25 cellular contexts compared by ENCODE assay signal in genomic region chr11:1508986-1509385, GRCh38. TPM values are rescaled to one million over a fixed set of nuclear protein-coding genes. Genes with fewer than 3 reads are reported as not detected.
A peak's percentile ranks its signal among the peaks of the same experiment; 100 is the strongest.
DNase-seq lines count a peak whose midpoint lies in the region; ATAC-seq and TF ChIP-seq lines count a peak whose summit lies in the region.
"Had no signal": no experiment of that assay in that cellular context is flagged by ENCODE, and none has a peak within 500 bp of the region (broad histone marks: within the 10 kb centered on the region; RNA-seq: fewer than 3 reads in every experiment).

No MANE protein-coding gene starts in this region.

- no peak for DNase-seq in MCF 10A (ENCODE audit: unreplicated experiment)
- no peak for DNase-seq in breast epithelium (ENCODE audit: low spot score in 2 of 2)
- no peak for DNase-seq in coronary artery (ENCODE audit: low spot score)
- DNase-seq in natural killer cell = no peak
- DNase-seq in tibial nerve (ENCODE audit: low spot score in 2 of 2) = no peak
- no peak for DNase-seq in NCI-H1092 treated with DMSO at 0.1 percent for 48 hours (lab: John Stamatoyannopoulos, UW)
- no peak for DNase-seq in NCI-H69 (lab: John Stamatoyannopoulos, UW)
- no peak for DNase-seq in A673 (ENCODE audit: low spot score)
- DNase-seq: activated CD4-positive, alpha-beta T cell treated with anti-CD3 and anti-CD28 coated beads for 4 hours; activated CD8-positive, alpha-beta memory T cell treated with anti-CD3 and anti-CD28 coated beads, Interleukin-2, amount 10 ng/mL, durations not matched to agents 7 days and 5 days; DND-41; effector CD8-positive, alpha-beta T cell; foreskin fibroblast; KG1; NCI-H146; NCI-H524; NK-92 treated with Interleukin-12 subunit alpha and Interleukin-12 subunit beta, amount 100 ng/mL, for 24 hours; Peyer's patch had no signal

- no peak for TF ChIP-seq CTCF in MCF 10A (IDR thresholded peaks at IDR 0.05; ENCODE audit: unreplicated experiment)
- TF ChIP-seq CTCF in breast epithelium (IDR thresholded peaks at IDR 0.05) = no peak
- no peak for TF ChIP-seq CTCF in coronary artery (IDR thresholded peaks at IDR 0.05)
- no peak for TF ChIP-seq CTCF in natural killer cell (IDR thresholded peaks at IDR 0.05)
- TF ChIP-seq CTCF in tibial nerve (IDR thresholded peaks at IDR 0.05) = no peak
- TF ChIP-seq CTCF in A673 (conservative IDR thresholded peaks at IDR 0.05; ENCODE audit: low read depth, low read length) = no peak

- H3K27me3 Mint-ChIP-seq in MCF 10A (ENCODE audit: insufficient read depth, unreplicated experiment) = no peaks in the 10 kb centered on the region
- no peaks in the 10 kb centered on the region for H3K27me3 Mint-ChIP-seq in natural killer cell (ENCODE audit: low read depth in 2 of 2)
- H3K27me3 Mint-ChIP-seq: activated CD8-positive, alpha-beta memory T cell treated with anti-CD3 and anti-CD28 coated beads, Interleukin-2, amount 10 ng/mL, durations not matched to agents 7 days and 5 days; activated naive CD8-positive, alpha-beta T cell had no signal

- H3K4me3 Mint-ChIP-seq in MCF 10A (ENCODE audit: unreplicated experiment) (no peak overlapping the region), natural killer cell (no peak overlapping the region)
- H3K4me3 Mint-ChIP-seq: activated CD8-positive, alpha-beta memory T cell treated with anti-CD3 and anti-CD28 coated beads, Interleukin-2, amount 10 ng/mL, durations not matched to agents 7 days and 5 days; activated naive CD8-positive, alpha-beta T cell; activated T-helper 1 cell treated with anti-CD3 and anti-CD28 coated beads, Interleukin-12 subunit alpha, Interleukin-12 subunit beta, Interleukin-2, Interleukin-4 antibody, amounts not matched to agents 30 ng/mL and 10 ng/mL and 1 ng/mL, durations not matched to agents 14 hours and 24 hours and 36 hours; nephron had no signal

- H3K36me3 ChIP-seq in breast epithelium (no peaks in the 10 kb centered on the region), tibial nerve (no peaks in the 10 kb centered on the region), A673 (ENCODE audit: insufficient read depth, low read length, poor library complexity, severe bottlenecking) (no peaks in the 10 kb centered on the region)
- H3K36me3 ChIP-seq: Peyer's patch, upper lobe of left lung had no signal

- TF ChIP-seq POLR2A in breast epithelium (IDR thresholded peaks at IDR 0.05) = no peak
- no peak for TF ChIP-seq POLR2A in tibial nerve (IDR thresholded peaks at IDR 0.05)

- H3K4me3 ChIP-seq in breast epithelium = no peak overlapping the region
- H3K4me3 ChIP-seq in coronary artery = no peak overlapping the region
- H3K4me3 ChIP-seq in tibial nerve = no peak overlapping the region
- H3K4me3 ChIP-seq in A673 (ENCODE audit: low read depth, low read length, poor library complexity, severe bottlenecking) = no peak overlapping the region
- H3K4me3 ChIP-seq: heart left ventricle, Peyer's patch, upper lobe of left lung had no signal

- H3K36me3 Mint-ChIP-seq in MCF 10A (ENCODE audit: insufficient read depth, unreplicated experiment) (no peaks in the 10 kb centered on the region), natural killer cell (no peaks in the 10 kb centered on the region)
- H3K36me3 Mint-ChIP-seq: activated CD8-positive, alpha-beta memory T cell treated with anti-CD3 and anti-CD28 coated beads, Interleukin-2, amount 10 ng/mL, durations not matched to agents 7 days and 5 days; activated naive CD8-positive, alpha-beta T cell had no signal

- WGBS in tibial nerve, 2 donors = 57 to 71% methylated on average over 6 to 10 of the region's 10 CpGs

- H3K27ac Mint-ChIP-seq in MCF 10A (ENCODE audit: low read depth, unreplicated experiment) (peak overlapping the region; percentile 19), natural killer cell (peak overlapping the region; percentile 29 to 65)
- H3K27ac Mint-ChIP-seq: activated CD8-positive, alpha-beta memory T cell treated with anti-CD3 and anti-CD28 coated beads, Interleukin-2, amount 10 ng/mL, durations not matched to agents 7 days and 5 days; activated naive CD8-positive, alpha-beta T cell; activated T-helper 1 cell treated with anti-CD3 and anti-CD28 coated beads, Interleukin-12 subunit alpha, Interleukin-12 subunit beta, Interleukin-2, Interleukin-4 antibody, amounts not matched to agents 30 ng/mL and 10 ng/mL and 1 ng/mL, durations not matched to agents 14 hours and 24 hours and 36 hours; nephron had no signal

- POLR2A ChIA-PET in MCF 10A (lab: Yijun Ruan, JAX) (no interaction called here), A673 (lab: Charles Lee; ENCODE audit: low non-redundant PET) (no interaction called here)

- ATAC-seq in natural killer cell = no peak
- ATAC-seq: activated CD8-positive, alpha-beta memory T cell treated with anti-CD3 and anti-CD28 coated beads, Interleukin-2, amount 10 ng/mL, durations not matched to agents 7 days and 5 days; heart left ventricle; left lobe of liver had no signal

- H3K27ac ChIP-seq in breast epithelium (peak overlapping the region in 1 of 2 donors; percentile 19), coronary artery (peak overlapping the region; percentile 80 to 85), tibial nerve (peak overlapping the region in 3 of 4 donors; percentile 30 to 64 (median 56)), A673 (ENCODE audit: low read depth, low read length, poor library complexity, severe bottlenecking) (no peak overlapping the region)
- H3K27ac ChIP-seq: heart left ventricle, parathyroid adenoma, Peyer's patch, upper lobe of left lung had no signal

- intact Hi-C loops in MCF 10A (cut with micrococcal nuclease) (no loop called here), breast epithelium (cut with DNase I; ENCODE audit: low total_unique reads) (no loop called here), natural killer cell (cut with micrococcal nuclease) (no loop called here), A673 (cut with micrococcal nuclease; ENCODE audit: unreplicated experiment) (no loop called here)

- TF ChIP-seq EP300 in tibial nerve (IDR thresholded peaks at IDR 0.05) = no peak

- H3K27me3 ChIP-seq in breast epithelium (no peaks in the 10 kb centered on the region), tibial nerve (no peaks in the 10 kb centered on the region), A673 (replicated peaks; ENCODE audit: insufficient read depth, low read depth, low read length, poor library complexity) (no peaks in the 10 kb centered on the region)
- H3K27me3 ChIP-seq: heart left ventricle, Peyer's patch, upper lobe of left lung had no signal

- H3K4me1 Mint-ChIP-seq in MCF 10A (ENCODE audit: insufficient read depth, unreplicated experiment) (peaks cover 5% of the 10 kb centered on the region), natural killer cell (peaks cover 31 to 70% of the 10 kb centered on the region in 2 donors)

- no peaks in the 10 kb centered on the region for H3K9me3 Mint-ChIP-seq in MCF 10A (ENCODE audit: unreplicated experiment)
- no peaks in the 10 kb centered on the region for H3K9me3 Mint-ChIP-seq in natural killer cell
- H3K9me3 Mint-ChIP-seq: activated T-helper 1 cell treated with anti-CD3 and anti-CD28 coated beads, Interleukin-12 subunit alpha, Interleukin-12 subunit beta, Interleukin-2, Interleukin-4 antibody, amounts not matched to agents 30 ng/mL and 10 ng/mL and 1 ng/mL, durations not matched to agents 14 hours and 24 hours and 36 hours; nephron had no signal

- CTCF ChIA-PET in MCF 10A (lab: Yijun Ruan, JAX) = no interaction called here
- CTCF ChIA-PET in A673 (lab: Charles Lee) = no interaction called here

- H3K9me3 ChIP-seq in breast epithelium (no peaks in the 10 kb centered on the region), tibial nerve (no peaks in the 10 kb centered on the region), A673 (ENCODE audit: low read depth, low read length, poor library complexity, severe bottlenecking) (no peaks in the 10 kb centered on the region)
- H3K9me3 ChIP-seq: heart left ventricle, Peyer's patch, upper lobe of left lung had no signal

- no TSS peak for BruUV-seq in MCF 10A (replicated peaks; lab: Mats Ljungman, UMichigan)
- BruUV-seq in A673 (replicated peaks; lab: Mats Ljungman, UMichigan) = no TSS peak

- H3K4me1 ChIP-seq in breast epithelium (peaks cover 4 to 5% of the 10 kb centered on the region in 2 donors), tibial nerve (peaks cover 0 to 87% (median 33%) of the 10 kb centered on the region in 4 donors), A673 (ENCODE audit: insufficient read depth, low read length, poor library complexity, severe bottlenecking) (peaks cover 15% of the 10 kb centered on the region)
- H3K4me1 ChIP-seq: parathyroid adenoma had no signal

RNA-seq across cellular contexts. Expression of gene MOB2, which starts 22.4 kb away (rescaled TPM):
- 20.1 and 20.2 TPM in 2 replicates for total RNA-seq in MCF 10A (2022)
- 10 to 100 TPM; 36.4 to 46.1 (median 37.9) TPM for total RNA-seq in breast epithelium
- 10 to 100 TPM; 61.9 to 79.6 (median 78.5) TPM for total RNA-seq in natural killer cell
- 10 to 100 TPM; 42.3 to 55.1 (median 46.9) TPM for total RNA-seq in tibial nerve
- 14.5 and 14.7 TPM in 2 replicates for total RNA-seq in A673 (2021)
